In the genomic region with DNA sequence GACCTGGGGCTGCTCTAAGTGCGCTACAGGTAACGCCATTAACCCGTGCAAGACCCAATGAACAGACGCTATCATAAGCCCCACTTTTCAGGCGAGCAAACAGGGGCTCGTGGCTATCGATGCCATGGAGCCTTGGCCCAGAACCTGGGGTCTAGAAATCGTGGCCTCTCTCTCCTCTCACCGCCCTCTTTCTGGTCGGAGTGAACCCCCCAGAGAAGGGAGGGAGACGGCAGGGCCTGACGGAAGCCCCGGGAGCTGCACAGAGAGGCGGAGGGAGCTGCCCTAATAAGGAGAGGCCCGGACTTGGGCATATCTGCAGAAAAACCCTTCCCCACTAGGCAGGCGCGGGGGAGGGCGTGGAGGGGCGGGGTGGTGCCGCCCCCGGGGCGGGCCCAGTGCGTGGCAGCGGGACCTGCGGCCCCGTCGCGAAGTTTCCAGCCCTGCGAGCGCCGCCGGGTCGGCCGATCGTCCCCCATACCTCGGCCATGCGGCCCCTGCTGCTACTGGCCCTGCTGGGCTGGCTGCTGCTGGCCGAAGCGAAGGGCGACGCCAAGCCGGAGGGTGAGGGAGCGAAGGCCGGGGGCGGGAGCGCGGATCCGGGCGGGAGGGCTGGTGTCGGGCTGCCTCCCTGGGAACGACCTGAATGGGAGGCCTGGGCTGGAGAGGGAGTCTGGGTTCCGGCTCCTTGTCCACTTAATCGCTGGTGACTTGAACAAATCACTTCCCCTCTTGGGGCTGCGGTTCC, we compare ENCODE assay signal across 1 cellular context.
TF ChIP-seq lines count a peak whose summit lies in the region.

A gene (plus strand): TSS at position 423 of the 745 bp plus-strand sequence. CDS start 63 bp downstream, at position 486.

TF ChIP-seq in HepG2, 621 proteins besides CTCF, POLR2A, EP300 and RAD21 (continued from another document and continues in another):
- TF ChIP-seq, protein P1, sequence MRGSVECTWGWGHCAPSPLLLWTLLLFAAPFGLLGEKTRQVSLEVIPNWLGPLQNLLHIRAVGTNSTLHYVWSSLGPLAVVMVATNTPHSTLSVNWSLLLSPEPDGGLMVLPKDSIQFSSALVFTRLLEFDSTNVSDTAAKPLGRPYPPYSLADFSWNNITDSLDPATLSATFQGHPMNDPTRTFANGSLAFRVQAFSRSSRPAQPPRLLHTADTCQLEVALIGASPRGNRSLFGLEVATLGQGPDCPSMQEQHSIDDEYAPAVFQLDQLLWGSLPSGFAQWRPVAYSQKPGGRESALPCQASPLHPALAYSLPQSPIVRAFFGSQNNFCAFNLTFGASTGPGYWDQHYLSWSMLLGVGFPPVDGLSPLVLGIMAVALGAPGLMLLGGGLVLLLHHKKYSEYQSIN (CRISPR knock-in tag; IDR thresholded peaks at IDR 0.05; ENCODE audit: borderline replicate concordance), result no peak
- TF ChIP-seq, protein P2, sequence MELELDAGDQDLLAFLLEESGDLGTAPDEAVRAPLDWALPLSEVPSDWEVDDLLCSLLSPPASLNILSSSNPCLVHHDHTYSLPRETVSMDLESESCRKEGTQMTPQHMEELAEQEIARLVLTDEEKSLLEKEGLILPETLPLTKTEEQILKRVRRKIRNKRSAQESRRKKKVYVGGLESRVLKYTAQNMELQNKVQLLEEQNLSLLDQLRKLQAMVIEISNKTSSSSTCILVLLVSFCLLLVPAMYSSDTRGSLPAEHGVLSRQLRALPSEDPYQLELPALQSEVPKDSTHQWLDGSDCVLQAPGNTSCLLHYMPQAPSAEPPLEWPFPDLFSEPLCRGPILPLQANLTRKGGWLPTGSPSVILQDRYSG (CRISPR knock-in tag; IDR thresholded peaks at IDR 0.05), result no peak; the same call in 1 of the 2 replicates
- 0 out of 2 replicates have a peak, but pooled peaks have one; percentile 16 for TF ChIP-seq MAZ (IDR thresholded peaks at IDR 0.05; ENCODE audit: borderline replicate concordance, low read depth, low read length)
- TF ChIP-seq MAZ (CRISPR knock-in tag; IDR thresholded peaks at IDR 0.05; ENCODE audit: low read depth), result peak; percentile 65; the same call in 1 of the 2 replicates
- TF ChIP-seq HNRNPLL (IDR thresholded peaks at IDR 0.05; ENCODE audit: low read depth, low read length, poor library complexity, severe bottlenecking), result peak; percentile 49
- TF ChIP-seq SNRNP70 (IDR thresholded peaks at IDR 0.05; ENCODE audit: low read depth, low read length), result no peak
- TF ChIP-seq SMAD3 (CRISPR knock-in tag; IDR thresholded peaks at IDR 0.05), result 0 out of 2 replicates have a peak, but pooled peaks have one; percentile 24
- TF ChIP-seq, protein P3, sequence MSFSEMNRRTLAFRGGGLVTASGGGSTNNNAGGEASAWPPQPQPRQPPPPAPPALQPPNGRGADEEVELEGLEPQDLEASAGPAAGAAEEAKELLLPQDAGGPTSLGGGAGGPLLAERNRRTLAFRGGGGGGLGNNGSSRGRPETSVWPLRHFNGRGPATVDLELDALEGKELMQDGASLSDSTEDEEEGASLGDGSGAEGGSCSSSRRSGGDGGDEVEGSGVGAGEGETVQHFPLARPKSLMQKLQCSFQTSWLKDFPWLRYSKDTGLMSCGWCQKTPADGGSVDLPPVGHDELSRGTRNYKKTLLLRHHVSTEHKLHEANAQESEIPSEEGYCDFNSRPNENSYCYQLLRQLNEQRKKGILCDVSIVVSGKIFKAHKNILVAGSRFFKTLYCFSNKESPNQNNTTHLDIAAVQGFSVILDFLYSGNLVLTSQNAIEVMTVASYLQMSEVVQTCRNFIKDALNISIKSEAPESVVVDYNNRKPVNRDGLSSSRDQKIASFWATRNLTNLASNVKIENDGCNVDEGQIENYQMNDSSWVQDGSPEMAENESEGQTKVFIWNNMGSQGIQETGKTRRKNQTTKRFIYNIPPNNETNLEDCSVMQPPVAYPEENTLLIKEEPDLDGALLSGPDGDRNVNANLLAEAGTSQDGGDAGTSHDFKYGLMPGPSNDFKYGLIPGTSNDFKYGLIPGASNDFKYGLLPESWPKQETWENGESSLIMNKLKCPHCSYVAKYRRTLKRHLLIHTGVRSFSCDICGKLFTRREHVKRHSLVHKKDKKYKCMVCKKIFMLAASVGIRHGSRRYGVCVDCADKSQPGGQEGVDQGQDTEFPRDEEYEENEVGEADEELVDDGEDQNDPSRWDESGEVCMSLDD (CRISPR knock-in tag; IDR thresholded peaks at IDR 0.05; ENCODE audit: borderline replicate concordance), result no peak
- TF ChIP-seq, protein P4, sequence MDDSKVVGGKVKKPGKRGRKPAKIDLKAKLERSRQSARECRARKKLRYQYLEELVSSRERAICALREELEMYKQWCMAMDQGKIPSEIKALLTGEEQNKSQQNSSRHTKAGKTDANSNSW (CRISPR knock-in tag; IDR thresholded peaks at IDR 0.05; ENCODE audit: borderline replicate concordance), result peak; percentile 67; the same call in 1 of the 2 replicates
- TF ChIP-seq ZNF670 (CRISPR knock-in tag; IDR thresholded peaks at IDR 0.05; ENCODE audit: borderline replicate concordance), result peak; percentile 85; the same call in 1 of the 2 replicates
- TF ChIP-seq ZNF615 (CRISPR knock-in tag; IDR thresholded peaks at IDR 0.05; ENCODE audit: borderline replicate concordance), result no peak; the same call in 1 of the 2 replicates
- TF ChIP-seq SMAD1 (CRISPR knock-in tag; IDR thresholded peaks at IDR 0.05; ENCODE audit: borderline replicate concordance, low read depth), result no peak; the same call in 1 of the 2 replicates
- TF ChIP-seq, protein P5, sequence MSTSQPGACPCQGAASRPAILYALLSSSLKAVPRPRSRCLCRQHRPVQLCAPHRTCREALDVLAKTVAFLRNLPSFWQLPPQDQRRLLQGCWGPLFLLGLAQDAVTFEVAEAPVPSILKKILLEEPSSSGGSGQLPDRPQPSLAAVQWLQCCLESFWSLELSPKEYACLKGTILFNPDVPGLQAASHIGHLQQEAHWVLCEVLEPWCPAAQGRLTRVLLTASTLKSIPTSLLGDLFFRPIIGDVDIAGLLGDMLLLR (CRISPR knock-in tag; IDR thresholded peaks at IDR 0.05), result peak; percentile 89
- TF ChIP-seq ZNF263 (CRISPR knock-in tag; IDR thresholded peaks at IDR 0.05), result peak; percentile 53; the same call in 1 of the 2 replicates
- TF ChIP-seq, protein P6, sequence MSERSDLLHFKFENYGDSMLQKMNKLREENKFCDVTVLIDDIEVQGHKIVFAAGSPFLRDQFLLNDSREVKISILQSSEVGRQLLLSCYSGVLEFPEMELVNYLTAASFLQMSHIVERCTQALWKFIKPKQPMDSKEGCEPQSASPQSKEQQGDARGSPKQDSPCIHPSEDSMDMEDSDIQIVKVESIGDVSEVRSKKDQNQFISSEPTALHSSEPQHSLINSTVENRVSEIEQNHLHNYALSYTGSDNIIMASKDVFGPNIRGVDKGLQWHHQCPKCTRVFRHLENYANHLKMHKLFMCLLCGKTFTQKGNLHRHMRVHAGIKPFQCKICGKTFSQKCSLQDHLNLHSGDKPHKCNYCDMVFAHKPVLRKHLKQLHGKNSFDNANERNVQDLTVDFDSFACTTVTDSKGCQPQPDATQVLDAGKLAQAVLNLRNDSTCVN (CRISPR knock-in tag; IDR thresholded peaks at IDR 0.05; ENCODE audit: borderline replicate concordance), result peak; percentile 84; the same call in 1 of the 2 replicates
- peak; percentile 72; the same call in 1 of the 2 replicates for TF ChIP-seq ZNF30 (CRISPR knock-in tag; IDR thresholded peaks at IDR 0.05)
- TF ChIP-seq ZFAT (CRISPR knock-in tag; conservative IDR thresholded peaks at IDR 0.05), result no peak
- TF ChIP-seq ZNF564 (CRISPR knock-in tag; IDR thresholded peaks at IDR 0.05), result no peak
- TF ChIP-seq ZNF7 (CRISPR knock-in tag; IDR thresholded peaks at IDR 0.05), result 0 out of 2 replicates have a peak, but pooled peaks have one; percentile 28
- TF ChIP-seq, protein P7, sequence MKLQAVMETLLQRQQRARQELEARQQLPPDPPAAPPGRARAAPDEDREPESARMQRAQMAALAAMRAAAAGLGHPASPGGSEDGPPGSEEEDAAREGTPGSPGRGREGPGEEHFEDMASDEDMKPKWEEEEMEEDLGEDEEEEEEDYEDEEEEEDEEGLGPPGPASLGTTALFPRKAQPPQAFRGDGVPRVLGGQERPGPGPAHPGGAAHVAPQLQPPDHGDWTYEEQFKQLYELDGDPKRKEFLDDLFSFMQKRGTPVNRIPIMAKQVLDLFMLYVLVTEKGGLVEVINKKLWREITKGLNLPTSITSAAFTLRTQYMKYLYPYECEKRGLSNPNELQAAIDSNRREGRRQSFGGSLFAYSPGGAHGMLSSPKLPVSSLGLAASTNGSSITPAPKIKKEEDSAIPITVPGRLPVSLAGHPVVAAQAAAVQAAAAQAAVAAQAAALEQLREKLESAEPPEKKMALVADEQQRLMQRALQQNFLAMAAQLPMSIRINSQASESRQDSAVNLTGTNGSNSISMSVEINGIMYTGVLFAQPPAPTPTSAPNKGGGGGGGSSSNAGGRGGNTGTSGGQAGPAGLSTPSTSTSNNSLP (IDR thresholded peaks at IDR 0.05; ENCODE audit: low read depth, low read length), result no peak
- 0 out of 2 replicates have a peak, but pooled peaks have one; percentile 13 for TF ChIP-seq MTF1 (CRISPR knock-in tag; IDR thresholded peaks at IDR 0.05)
- no peak for TF ChIP-seq PCBP2 (optimal IDR thresholded peaks at IDR 0.05; ENCODE audit: low read depth, low read length, poor library complexity, severe bottlenecking)
- TF ChIP-seq, protein P8, sequence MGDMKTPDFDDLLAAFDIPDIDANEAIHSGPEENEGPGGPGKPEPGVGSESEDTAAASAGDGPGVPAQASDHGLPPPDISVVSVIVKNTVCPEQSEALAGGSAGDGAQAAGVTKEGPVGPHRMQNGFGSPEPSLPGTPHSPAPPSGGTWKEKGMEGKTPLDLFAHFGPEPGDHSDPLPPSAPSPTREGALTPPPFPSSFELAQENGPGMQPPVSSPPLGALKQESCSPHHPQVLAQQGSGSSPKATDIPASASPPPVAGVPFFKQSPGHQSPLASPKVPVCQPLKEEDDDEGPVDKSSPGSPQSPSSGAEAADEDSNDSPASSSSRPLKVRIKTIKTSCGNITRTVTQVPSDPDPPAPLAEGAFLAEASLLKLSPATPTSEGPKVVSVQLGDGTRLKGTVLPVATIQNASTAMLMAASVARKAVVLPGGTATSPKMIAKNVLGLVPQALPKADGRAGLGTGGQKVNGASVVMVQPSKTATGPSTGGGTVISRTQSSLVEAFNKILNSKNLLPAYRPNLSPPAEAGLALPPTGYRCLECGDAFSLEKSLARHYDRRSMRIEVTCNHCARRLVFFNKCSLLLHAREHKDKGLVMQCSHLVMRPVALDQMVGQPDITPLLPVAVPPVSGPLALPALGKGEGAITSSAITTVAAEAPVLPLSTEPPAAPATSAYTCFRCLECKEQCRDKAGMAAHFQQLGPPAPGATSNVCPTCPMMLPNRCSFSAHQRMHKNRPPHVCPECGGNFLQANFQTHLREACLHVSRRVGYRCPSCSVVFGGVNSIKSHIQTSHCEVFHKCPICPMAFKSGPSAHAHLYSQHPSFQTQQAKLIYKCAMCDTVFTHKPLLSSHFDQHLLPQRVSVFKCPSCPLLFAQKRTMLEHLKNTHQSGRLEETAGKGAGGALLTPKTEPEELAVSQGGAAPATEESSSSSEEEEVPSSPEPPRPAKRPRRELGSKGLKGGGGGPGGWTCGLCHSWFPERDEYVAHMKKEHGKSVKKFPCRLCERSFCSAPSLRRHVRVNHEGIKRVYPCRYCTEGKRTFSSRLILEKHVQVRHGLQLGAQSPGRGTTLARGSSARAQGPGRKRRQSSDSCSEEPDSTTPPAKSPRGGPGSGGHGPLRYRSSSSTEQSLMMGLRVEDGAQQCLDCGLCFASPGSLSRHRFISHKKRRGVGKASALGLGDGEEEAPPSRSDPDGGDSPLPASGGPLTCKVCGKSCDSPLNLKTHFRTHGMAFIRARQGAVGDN (CRISPR knock-in tag; IDR thresholded peaks at IDR 0.05), result peak; percentile 99
- TF ChIP-seq HNF4A (CRISPR knock-in tag; IDR thresholded peaks at IDR 0.05), result no peak
- TF ChIP-seq, protein P9, sequence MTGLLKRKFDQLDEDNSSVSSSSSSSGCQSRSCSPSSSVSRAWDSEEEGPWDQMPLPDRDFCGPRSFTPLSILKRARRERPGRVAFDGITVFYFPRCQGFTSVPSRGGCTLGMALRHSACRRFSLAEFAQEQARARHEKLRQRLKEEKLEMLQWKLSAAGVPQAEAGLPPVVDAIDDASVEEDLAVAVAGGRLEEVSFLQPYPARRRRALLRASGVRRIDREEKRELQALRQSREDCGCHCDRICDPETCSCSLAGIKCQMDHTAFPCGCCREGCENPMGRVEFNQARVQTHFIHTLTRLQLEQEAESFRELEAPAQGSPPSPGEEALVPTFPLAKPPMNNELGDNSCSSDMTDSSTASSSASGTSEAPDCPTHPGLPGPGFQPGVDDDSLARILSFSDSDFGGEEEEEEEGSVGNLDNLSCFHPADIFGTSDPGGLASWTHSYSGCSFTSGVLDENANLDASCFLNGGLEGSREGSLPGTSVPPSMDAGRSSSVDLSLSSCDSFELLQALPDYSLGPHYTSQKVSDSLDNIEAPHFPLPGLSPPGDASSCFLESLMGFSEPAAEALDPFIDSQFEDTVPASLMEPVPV (CRISPR knock-in tag; IDR thresholded peaks at IDR 0.05), result peak; percentile 94
- TF ChIP-seq FOXJ3 (CRISPR knock-in tag; IDR thresholded peaks at IDR 0.05; ENCODE audit: borderline replicate concordance), result no peak
- TF ChIP-seq HES4 (CRISPR knock-in tag; IDR thresholded peaks at IDR 0.05; ENCODE audit: borderline replicate concordance), result peak; percentile 93
- TF ChIP-seq ZNF17 (CRISPR knock-in tag; IDR thresholded peaks at IDR 0.05), result no peak
- peak; percentile 98 for TF ChIP-seq ZNF547 (CRISPR knock-in tag; IDR thresholded peaks at IDR 0.05)
- TF ChIP-seq TARDBP (CRISPR knock-in tag; IDR thresholded peaks at IDR 0.05), result peak; percentile 82; the same call in 1 of the 2 replicates
- TF ChIP-seq ZNF549 (CRISPR knock-in tag; IDR thresholded peaks at IDR 0.05), result no peak
- TF ChIP-seq ZNF441 (CRISPR knock-in tag; IDR thresholded peaks at IDR 0.05; ENCODE audit: borderline replicate concordance), result peak; percentile 78; the same call in 1 of the 2 replicates
- TF ChIP-seq, protein P10, sequence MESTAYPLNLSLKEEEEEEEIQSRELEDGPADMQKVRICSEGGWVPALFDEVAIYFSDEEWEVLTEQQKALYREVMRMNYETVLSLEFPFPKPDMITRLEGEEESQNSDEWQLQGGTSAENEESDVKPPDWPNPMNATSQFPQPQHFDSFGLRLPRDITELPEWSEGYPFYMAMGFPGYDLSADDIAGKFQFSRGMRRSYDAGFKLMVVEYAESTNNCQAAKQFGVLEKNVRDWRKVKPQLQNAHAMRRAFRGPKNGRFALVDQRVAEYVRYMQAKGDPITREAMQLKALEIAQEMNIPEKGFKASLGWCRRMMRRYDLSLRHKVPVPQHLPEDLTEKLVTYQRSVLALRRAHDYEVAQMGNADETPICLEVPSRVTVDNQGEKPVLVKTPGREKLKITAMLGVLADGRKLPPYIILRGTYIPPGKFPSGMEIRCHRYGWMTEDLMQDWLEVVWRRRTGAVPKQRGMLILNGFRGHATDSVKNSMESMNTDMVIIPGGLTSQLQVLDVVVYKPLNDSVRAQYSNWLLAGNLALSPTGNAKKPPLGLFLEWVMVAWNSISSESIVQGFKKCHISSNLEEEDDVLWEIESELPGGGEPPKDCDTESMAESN (CRISPR knock-in tag; conservative IDR thresholded peaks at IDR 0.05), result peak; percentile 80; the same call in 1 of the 2 replicates
- peak; percentile 40 for TF ChIP-seq PHF5A (CRISPR knock-in tag; IDR thresholded peaks at IDR 0.05; ENCODE audit: low read depth, unreplicated experiment)
- peak; percentile 10; the same call in 1 of the 2 replicates for TF ChIP-seq STAG1 (CRISPR knock-in tag; IDR thresholded peaks at IDR 0.05)
- TF ChIP-seq, protein P11, sequence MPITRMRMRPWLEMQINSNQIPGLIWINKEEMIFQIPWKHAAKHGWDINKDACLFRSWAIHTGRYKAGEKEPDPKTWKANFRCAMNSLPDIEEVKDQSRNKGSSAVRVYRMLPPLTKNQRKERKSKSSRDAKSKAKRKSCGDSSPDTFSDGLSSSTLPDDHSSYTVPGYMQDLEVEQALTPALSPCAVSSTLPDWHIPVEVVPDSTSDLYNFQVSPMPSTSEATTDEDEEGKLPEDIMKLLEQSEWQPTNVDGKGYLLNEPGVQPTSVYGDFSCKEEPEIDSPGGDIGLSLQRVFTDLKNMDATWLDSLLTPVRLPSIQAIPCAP (CRISPR knock-in tag; IDR thresholded peaks at IDR 0.05; ENCODE audit: low read depth), result no peak
- TF ChIP-seq BRD4 (CRISPR knock-in tag; IDR thresholded peaks at IDR 0.05), result 0 out of 2 replicates have a peak, but pooled peaks have one; percentile 20
